Comparison of ENCODE assay signal across 18 cellular contexts in the genomic region with DNA sequence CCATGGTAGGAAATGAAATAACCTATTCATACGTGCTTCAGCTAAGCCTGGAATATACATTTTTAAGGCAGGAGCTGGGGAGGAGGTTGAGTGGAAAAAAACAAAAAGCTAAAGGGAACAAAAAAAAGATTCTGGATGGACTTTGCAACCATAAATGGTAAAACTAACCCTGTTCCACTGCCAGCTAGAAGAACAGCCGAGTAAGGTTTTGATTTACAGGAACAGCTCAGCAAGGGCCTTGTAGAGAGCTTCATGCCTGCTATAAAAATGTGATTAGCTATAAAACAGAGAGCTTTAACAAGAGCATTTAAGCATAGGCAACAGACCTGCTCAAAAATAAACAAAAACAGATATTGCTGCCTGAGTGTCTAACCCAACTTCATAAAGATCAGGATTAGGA.
DNase-seq lines count a peak whose midpoint lies in the region; ATAC-seq and TF ChIP-seq lines count a peak whose summit lies in the region.
"Had no signal": no experiment of that assay in that cellular context is flagged by ENCODE, and none has a peak within 500 bp of the region (broad histone marks: within the 10 kb centered on the region; RNA-seq: fewer than 3 reads in every experiment).

No MANE protein-coding gene starts in this region.

- H3K9me3 ChIP-seq in right atrium auricular region (no peaks in the 10 kb centered on the region), neural cell (ENCODE audit: low read length) (no peaks in the 10 kb centered on the region), aorta (ENCODE audit: control insufficient read depth, low read length) (no peaks in the 10 kb centered on the region)
- H3K9me3 ChIP-seq: right lobe of liver, thyroid gland had no signal

- no peaks in the 10 kb centered on the region for H3K79me2 ChIP-seq in neural cell (replicated peaks; ENCODE audit: insufficient read depth, low read length)

- peak; percentile 1 for TF ChIP-seq EP300 in neural cell (conservative IDR thresholded peaks at IDR 0.05; ENCODE audit: poor library complexity, severe bottlenecking)

- intact Hi-C loops in Right ventricle myocardium inferior (cut with DNase I) (no loop called here), aorta (cut with DNase I) (loop anchor here in 1 of 2 donors (10.0 kb wide), 1 partner anchor 70 kb away; no protein-coding TSS in a partner anchor)

- ATAC-seq in Right ventricle myocardium inferior, result peak; percentile 56
- peak; percentile 69 for ATAC-seq in aorta (ENCODE audit: low FRiP score)
- no peak for ATAC-seq in GM19452 (IDR thresholded peaks at IDR 0.05; ENCODE audit: unreplicated experiment)
- no peak for ATAC-seq in HG02623 (IDR thresholded peaks at IDR 0.05; ENCODE audit: unreplicated experiment)
- ATAC-seq: activated naive CD8-positive, alpha-beta T cell treated with anti-CD3 and anti-CD28 coated beads, Interleukin-2, amount 50 U/mL, for 24 hours; right lobe of liver had no signal

- H3K4me1 ChIP-seq in right atrium auricular region (peaks cover 0 to 35% of the 10 kb centered on the region in 2 donors), aorta (ENCODE audit: control insufficient read depth in 1 of 2, insufficient read depth in 2 of 2, low read length in 2 of 2) (peaks cover 0 to 20% of the 10 kb centered on the region in 2 donors)
- H3K4me1 ChIP-seq: right lobe of liver had no signal

- H3K27ac ChIP-seq in right atrium auricular region (peak overlapping the region in 1 of 2 donors; percentile 39), neural cell (ENCODE audit: low read length) (peak overlapping the region; percentile 42), aorta (ENCODE audit: low read depth in 1 of 2, low read length in 2 of 2) (peak overlapping the region in 1 of 2 donors; percentile 82)
- H3K27ac ChIP-seq: 22Rv1, right lobe of liver, thyroid gland had no signal

- peak overlapping the region; percentile 21 for H3K9ac ChIP-seq in neural cell (ENCODE audit: low read length)

- 6 to 8% methylated on average over 2 of the region's 2 CpGs for WGBS in aorta, 2 donors

- no peaks in the 10 kb centered on the region for H3K9me2 ChIP-seq in neural cell (ENCODE audit: insufficient read depth, low read length)

- DNase-seq in Right ventricle myocardium inferior (ENCODE audit: missing footprints) (no peak), right atrium auricular region (ENCODE audit: low spot score) (no peak), foreskin fibroblast (peak; percentile 45 to 76), aorta (no peak)
- DNase-seq in activated T-cell treated with anti-CD3 and anti-CD28 coated beads, Interleukin-2, amount 50 U/mL, for 48 hours, result no peak
- DNase-seq: activated CD4-positive, CD25-positive, alpha-beta regulatory T cell; activated naive CD8-positive, alpha-beta T cell treated with anti-CD3 and anti-CD28 coated beads, Interleukin-2, amount 50 U/mL, for 24 hours; COR-L47; effector CD4-positive, alpha-beta T cell; hippocampal formation; MM.1S; NCI-H2171; right lobe of liver; thyroid gland had no signal

- H3K27me3 ChIP-seq in right atrium auricular region, result no peaks in the 10 kb centered on the region
- no peaks in the 10 kb centered on the region for H3K27me3 ChIP-seq in neural cell (ENCODE audit: insufficient read depth, low read depth, low read length)
- no peaks in the 10 kb centered on the region for H3K27me3 ChIP-seq in aorta (ENCODE audit: control insufficient read depth in 1 of 2, insufficient read depth in 2 of 2, low read length in 1 of 2)
- H3K27me3 ChIP-seq: right lobe of liver, thyroid gland had no signal

- H3K4me2 ChIP-seq in neural cell (ENCODE audit: low read length), result peak overlapping the region; percentile 33

- no peaks in the 10 kb centered on the region for H3F3A ChIP-seq in neural cell (ENCODE audit: insufficient read depth, low read length, poor library complexity, severe bottlenecking)

- H3K4me3 ChIP-seq in right atrium auricular region (no peak overlapping the region), foreskin fibroblast (ENCODE audit: low read depth in 1 of 2, low read length in 2 of 2) (no peak overlapping the region), neural cell (ENCODE audit: low read length) (peak overlapping the region; percentile 8), aorta (ENCODE audit: low read length in 2 of 2) (no peak overlapping the region)
- H3K4me3 ChIP-seq: right lobe of liver, thyroid gland had no signal

- no peak overlapping the region for H2AFZ ChIP-seq in neural cell (ENCODE audit: low read depth, low read length)

- H4K20me1 ChIP-seq in neural cell (ENCODE audit: insufficient read depth), result no peaks in the 10 kb centered on the region

- no peak for TF ChIP-seq CTCF in right atrium auricular region (IDR thresholded peaks at IDR 0.05)
- no peak for TF ChIP-seq CTCF in foreskin fibroblast (IDR thresholded peaks at IDR 0.05; ENCODE audit: low read depth, low read length)
- no peak for TF ChIP-seq CTCF in neural cell (IDR thresholded peaks at IDR 0.05; ENCODE audit: poor library complexity, severe bottlenecking)

- no peak for TF ChIP-seq RAD21 in neural cell (conservative IDR thresholded peaks at IDR 0.05)

- H3K36me3 ChIP-seq in right atrium auricular region (no peaks in the 10 kb centered on the region), neural cell (ENCODE audit: insufficient read depth, low read length) (no peaks in the 10 kb centered on the region), aorta (ENCODE audit: control insufficient read depth in 1 of 2, insufficient read depth in 2 of 2, low read length in 1 of 2) (no peaks in the 10 kb centered on the region)
- H3K36me3 ChIP-seq: right lobe of liver, thyroid gland had no signal

TF ChIP-seq in neural cell, 6 proteins besides CTCF, POLR2A, EP300 and RAD21:
- TF ChIP-seq EZH2 (IDR thresholded peaks at IDR 0.05; ENCODE audit: borderline replicate concordance, insufficient read depth, low read length, poor library complexity, severe bottlenecking), result no peak
- no peak for TF ChIP-seq TAF1 (IDR thresholded peaks at IDR 0.05; ENCODE audit: low read depth)
- TF ChIP-seq, protein P1, sequence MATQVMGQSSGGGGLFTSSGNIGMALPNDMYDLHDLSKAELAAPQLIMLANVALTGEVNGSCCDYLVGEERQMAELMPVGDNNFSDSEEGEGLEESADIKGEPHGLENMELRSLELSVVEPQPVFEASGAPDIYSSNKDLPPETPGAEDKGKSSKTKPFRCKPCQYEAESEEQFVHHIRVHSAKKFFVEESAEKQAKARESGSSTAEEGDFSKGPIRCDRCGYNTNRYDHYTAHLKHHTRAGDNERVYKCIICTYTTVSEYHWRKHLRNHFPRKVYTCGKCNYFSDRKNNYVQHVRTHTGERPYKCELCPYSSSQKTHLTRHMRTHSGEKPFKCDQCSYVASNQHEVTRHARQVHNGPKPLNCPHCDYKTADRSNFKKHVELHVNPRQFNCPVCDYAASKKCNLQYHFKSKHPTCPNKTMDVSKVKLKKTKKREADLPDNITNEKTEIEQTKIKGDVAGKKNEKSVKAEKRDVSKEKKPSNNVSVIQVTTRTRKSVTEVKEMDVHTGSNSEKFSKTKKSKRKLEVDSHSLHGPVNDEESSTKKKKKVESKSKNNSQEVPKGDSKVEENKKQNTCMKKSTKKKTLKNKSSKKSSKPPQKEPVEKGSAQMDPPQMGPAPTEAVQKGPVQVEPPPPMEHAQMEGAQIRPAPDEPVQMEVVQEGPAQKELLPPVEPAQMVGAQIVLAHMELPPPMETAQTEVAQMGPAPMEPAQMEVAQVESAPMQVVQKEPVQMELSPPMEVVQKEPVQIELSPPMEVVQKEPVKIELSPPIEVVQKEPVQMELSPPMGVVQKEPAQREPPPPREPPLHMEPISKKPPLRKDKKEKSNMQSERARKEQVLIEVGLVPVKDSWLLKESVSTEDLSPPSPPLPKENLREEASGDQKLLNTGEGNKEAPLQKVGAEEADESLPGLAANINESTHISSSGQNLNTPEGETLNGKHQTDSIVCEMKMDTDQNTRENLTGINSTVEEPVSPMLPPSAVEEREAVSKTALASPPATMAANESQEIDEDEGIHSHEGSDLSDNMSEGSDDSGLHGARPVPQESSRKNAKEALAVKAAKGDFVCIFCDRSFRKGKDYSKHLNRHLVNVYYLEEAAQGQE (IDR thresholded peaks at IDR 0.05; ENCODE audit: borderline replicate concordance), result no peak
- no peak for TF ChIP-seq POLR2AphosphoS5 (IDR thresholded peaks at IDR 0.05)
- no peak for TF ChIP-seq SMC3 (conservative IDR thresholded peaks at IDR 0.05; ENCODE audit: poor library complexity)
- TF ChIP-seq MXI1 (conservative IDR thresholded peaks at IDR 0.05; ENCODE audit: poor library complexity, severe bottlenecking), result no peak

Comparison
In these comparisons a context has a peak if more than half of its experiments do, and no peak if none do; other contexts are left out.
1. ATAC-seq: peak in Right ventricle myocardium inferior (single experiment) and aorta (single experiment); none in GM19452 (single experiment) and HG02623 (single experiment).
2. DNase-seq: peak in foreskin fibroblast (2 of 2); none in Right ventricle myocardium inferior (single experiment), right atrium auricular region (single experiment), aorta (0 of 2) and activated T-cell treated with anti-CD3 and anti-CD28 coated beads, Interleukin-2, amount 50 U/mL, for 48 hours (0 of 2).